ENCODE assay signal across 14 cellular contexts in the genomic region with DNA sequence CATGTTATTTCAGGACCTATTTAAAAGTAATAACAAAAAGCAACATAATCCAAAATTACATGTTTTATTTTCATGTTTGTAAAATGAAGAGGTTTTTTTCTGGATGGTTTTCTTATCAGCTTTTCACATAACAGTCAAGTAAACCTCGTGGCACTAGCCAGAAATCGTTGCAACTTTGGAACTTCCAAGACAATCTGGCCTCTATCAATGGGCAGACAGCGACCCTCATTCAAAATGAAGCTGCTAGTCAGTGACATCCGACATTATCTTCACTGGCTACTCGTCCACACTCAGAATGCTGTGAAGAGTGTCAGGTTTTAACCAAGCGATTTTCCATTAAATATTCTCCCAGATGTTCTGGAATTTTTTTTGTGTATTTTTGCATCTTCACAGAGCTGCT.
"Had no signal": no experiment of that assay in that cellular context is flagged by ENCODE, and none has a peak within 500 bp of the region (broad histone marks: within the 10 kb centered on the region; RNA-seq: fewer than 3 reads in every experiment).

No MANE protein-coding gene starts in this region.

- FAIRE-seq: keratinocyte had no signal

- H3K36me3 ChIP-seq: neural progenitor cell, prostate gland had no signal

- H3K4me3 ChIP-seq: hepatocyte, neural progenitor cell, prostate gland, testis had no signal

- H3K9ac ChIP-seq: neural progenitor cell, SK-N-SH had no signal

- H3K27me3 ChIP-seq: hepatocyte, neural progenitor cell, testis had no signal

- H2AFZ ChIP-seq: hepatocyte, neural progenitor cell had no signal

- H3K9me3 ChIP-seq: prostate gland, SK-N-SH, testis had no signal

- DNase-seq: activated CD4-positive, CD25-positive, alpha-beta regulatory T cell treated with anti-CD3 and anti-CD28 coated beads, Interleukin-2, amount 50 U/mL, for 72 hours; activated effector memory CD4-positive, alpha-beta T cell treated with anti-CD3 and anti-CD28 coated beads, Interleukin-2, amount 50 U/mL, for 16 hours; activated naive CD4-positive, alpha-beta T cell treated with anti-CD3 and anti-CD28 coated beads, Interleukin-2, amount 50 U/mL, for 16 hours; activated T-cell treated with anti-CD3 and anti-CD28 coated beads, Interleukin-2, amount 50 U/mL, for 4 hours; amygdala; foreskin fibroblast; mammary epithelial cell; right cardiac atrium; SK-N-SH; testis had no signal

- H3K4me2 ChIP-seq: hepatocyte, neural progenitor cell had no signal

- H3K27ac ChIP-seq: hepatocyte, neural progenitor cell, prostate gland, testis had no signal
